2 cellular contexts compared by ENCODE assay signal in genomic region chr12:19945559-19946485, GRCh38.
TF ChIP-seq lines count a peak whose summit lies in the region.

No MANE protein-coding gene starts in this region.

TF ChIP-seq in liver, 16 proteins besides CTCF, POLR2A, EP300 and RAD21 (continued from another document):
- TF ChIP-seq REST (IDR thresholded peaks at IDR 0.05) = no peak
- no peak for TF ChIP-seq MAX (IDR thresholded peaks at IDR 0.05)
- no peak for TF ChIP-seq EGR1 (IDR thresholded peaks at IDR 0.05; ENCODE audit: low read depth in 2 of 2)

TF ChIP-seq in HepG2, 621 proteins besides CTCF, POLR2A, EP300 and RAD21 (continued from another document):
- TF ChIP-seq FOXP4 (CRISPR knock-in tag; IDR thresholded peaks at IDR 0.05) (no peak), ZNF780A (CRISPR knock-in tag; IDR thresholded peaks at IDR 0.05) (no peak), TCF12 (IDR thresholded peaks at IDR 0.05) (no peak), TCF12 (CRISPR knock-in tag; IDR thresholded peaks at IDR 0.05) (no peak), ZNF629 (CRISPR knock-in tag; conservative IDR thresholded peaks at IDR 0.05) (no peak), ZNF878 (CRISPR knock-in tag; IDR thresholded peaks at IDR 0.05) (no peak), ATF5 (CRISPR knock-in tag; IDR thresholded peaks at IDR 0.05; ENCODE audit: low read depth) (no peak), ZNF275 (CRISPR knock-in tag; IDR thresholded peaks at IDR 0.05; ENCODE audit: borderline replicate concordance) (no peak), ZNF713 (CRISPR knock-in tag; IDR thresholded peaks at IDR 0.05) (no peak)
